Comparison of ENCODE assay signal across 9 cellular contexts in genomic region chr12:53299101-53299453, GRCh38. TPM values are rescaled to one million over a fixed set of nuclear protein-coding genes. Genes with fewer than 3 reads are reported as not detected.
DNase-seq lines count a peak whose midpoint lies in the region; ATAC-seq, FAIRE-seq and TF ChIP-seq lines count a peak whose summit lies in the region.
"Had no signal": no experiment of that assay in that cellular context is flagged by ENCODE, and none has a peak within 500 bp of the region (broad histone marks: within the 10 kb centered on the region; RNA-seq: fewer than 3 reads in every experiment).

No MANE protein-coding gene starts in this region.

- CTCF ChIA-PET in WTC11 (lab: Charles Lee) = interaction anchor here (0.7 to 3.6 kb wide), 18 partner anchors 10 to 250 kb away, joined by 3 to 66 read pairs (median 4); partner anchors contain the start of genes AAAS, CSAD and ZNF740

- POLR2A ChIA-PET in WTC11 (lab: Charles Lee) = interaction anchor here (0.5 to 2.5 kb wide), 3 partner anchors 22 to 180 kb away, joined by 3 to 8 read pairs (median 4); partner anchors contain the start of genes AAAS and ESPL1

- 0 out of 2 replicates have a peak, but pooled peaks have one; percentile 0 for ATAC-seq in WTC11
- no peak for ATAC-seq in HG02588 (IDR thresholded peaks at IDR 0.05; ENCODE audit: unreplicated experiment)
- no peak for ATAC-seq in HG02763 (IDR thresholded peaks at IDR 0.05; ENCODE audit: unreplicated experiment)

- H3K4me1 Mint-ChIP-seq in WTC11 (peaks cover 28% of the 10 kb centered on the region), nephron progenitor cell (peaks cover 69% of the 10 kb centered on the region)

- peaks cover 6% of the 10 kb centered on the region for H3K36me3 ChIP-seq in ACC112 (ENCODE audit: insufficient read depth, low read length)

- H3K4me1 ChIP-seq in ACC112 (ENCODE audit: control insufficient read depth, insufficient read depth, low read length, unreplicated experiment) = peaks cover 59% of the 10 kb centered on the region

- peak overlapping the region; percentile 91 for H3K4me3 ChIP-seq in ACC112 (ENCODE audit: low read depth, low read length)

- DNase-seq in HTR-8/SVneo (ENCODE audit: insufficient read length, low spot score) = peak; percentile 48
- DNase-seq in WTC11 (ENCODE audit: low spot score) = no peak
- no peak for DNase-seq in epithelial cell of prostate (ENCODE audit: low read depth, low spot score)
- DNase-seq in nephron progenitor cell = no peak
- no peak for DNase-seq in ureter (ENCODE audit: low spot score)

- H3K27me3 Mint-ChIP-seq in WTC11 (ENCODE audit: low read depth) (no peaks in the 10 kb centered on the region), nephron progenitor cell (ENCODE audit: low read depth, poor library complexity) (peaks cover 3% of the 10 kb centered on the region)

- peaks cover 32% of the 10 kb centered on the region for H3K36me3 Mint-ChIP-seq in WTC11
- peaks cover 23% of the 10 kb centered on the region for H3K36me3 Mint-ChIP-seq in nephron progenitor cell (ENCODE audit: low read depth)

- no peaks in the 10 kb centered on the region for H3K9me3 Mint-ChIP-seq in WTC11
- H3K9me3 Mint-ChIP-seq in nephron progenitor cell = no peaks in the 10 kb centered on the region

- FAIRE-seq in HTR-8/SVneo (lab: Jason Lieb, UNC) = no peak

- H3K27me3 ChIP-seq in ACC112 (ENCODE audit: insufficient read depth, low read length) = no peaks in the 10 kb centered on the region

- no peak for TF ChIP-seq CTCF in WTC11 (IDR thresholded peaks at IDR 0.05)
- no peak for TF ChIP-seq CTCF in nephron progenitor cell (IDR thresholded peaks at IDR 0.05)

- H3K27ac ChIP-seq in ACC112 (ENCODE audit: low read depth, low read length) (peak overlapping the region; percentile 100), epithelial cell of prostate (peak overlapping the region; percentile 68)

- H3K27ac Mint-ChIP-seq in WTC11 (peak overlapping the region; percentile 82), nephron progenitor cell (peak overlapping the region; percentile 97)

- peaks cover 58% of the 10 kb centered on the region for H3K79me2 ChIP-seq in ACC112 (ENCODE audit: control insufficient read depth, insufficient read depth, low read length, unreplicated experiment)

- no peak overlapping the region for H2AFZ ChIP-seq in ACC112 (ENCODE audit: low read length, unreplicated experiment)

- H3K4me3 Mint-ChIP-seq in WTC11 (peak overlapping the region; percentile 87), nephron progenitor cell (peak overlapping the region; percentile 90)

TF ChIP-seq in WTC11, 78 proteins besides CTCF, POLR2A, EP300 and RAD21:
- no peak for TF ChIP-seq SMAD4 (CRISPR knock-in tag; IDR thresholded peaks at IDR 0.05)
- TF ChIP-seq ZMAT4 (CRISPR knock-in tag; IDR thresholded peaks at IDR 0.05) = no peak
- TF ChIP-seq ZNF396 (CRISPR knock-in tag; IDR thresholded peaks at IDR 0.05; ENCODE audit: borderline replicate concordance) = no peak
- TF ChIP-seq RORB (CRISPR knock-in tag; IDR thresholded peaks at IDR 0.05) = no peak
- TF ChIP-seq NR2C2 (CRISPR knock-in tag; IDR thresholded peaks at IDR 0.05) = no peak
- TF ChIP-seq AR (CRISPR knock-in tag; IDR thresholded peaks at IDR 0.05) = no peak
- TF ChIP-seq GTF2I (CRISPR knock-in tag; conservative IDR thresholded peaks at IDR 0.05) = no peak
- no peak for TF ChIP-seq CREM (CRISPR knock-in tag; IDR thresholded peaks at IDR 0.05)
- TF ChIP-seq MXD4 (CRISPR knock-in tag; IDR thresholded peaks at IDR 0.05; ENCODE audit: borderline replicate concordance) = no peak
- TF ChIP-seq NFYB (CRISPR knock-in tag; conservative IDR thresholded peaks at IDR 0.05; ENCODE audit: low read depth) = no peak
- no peak for TF ChIP-seq ZNF138 (CRISPR knock-in tag; conservative IDR thresholded peaks at IDR 0.05)
- TF ChIP-seq ZNF317 (CRISPR knock-in tag; IDR thresholded peaks at IDR 0.05; ENCODE audit: borderline replicate concordance, low read depth) = no peak
- TF ChIP-seq GRHL2 (CRISPR knock-in tag; IDR thresholded peaks at IDR 0.05; ENCODE audit: insufficient replicate concordance, severe bottlenecking) = no peak
- TF ChIP-seq, protein P1, sequence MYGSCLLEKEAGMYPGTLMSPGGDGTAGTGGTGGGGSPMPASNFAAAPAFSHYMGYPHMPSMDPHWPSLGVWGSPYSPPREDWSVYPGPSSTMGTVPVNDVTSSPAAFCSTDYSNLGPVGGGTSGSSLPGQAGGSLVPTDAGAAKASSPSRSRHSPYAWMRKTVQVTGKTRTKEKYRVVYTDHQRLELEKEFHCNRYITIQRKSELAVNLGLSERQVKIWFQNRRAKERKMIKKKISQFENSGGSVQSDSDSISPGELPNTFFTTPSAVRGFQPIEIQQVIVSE (CRISPR knock-in tag; IDR thresholded peaks at IDR 0.05; ENCODE audit: borderline replicate concordance) = no peak
- no peak for TF ChIP-seq ZNF219 (CRISPR knock-in tag; IDR thresholded peaks at IDR 0.05; ENCODE audit: borderline replicate concordance)
- TF ChIP-seq, protein P2, sequence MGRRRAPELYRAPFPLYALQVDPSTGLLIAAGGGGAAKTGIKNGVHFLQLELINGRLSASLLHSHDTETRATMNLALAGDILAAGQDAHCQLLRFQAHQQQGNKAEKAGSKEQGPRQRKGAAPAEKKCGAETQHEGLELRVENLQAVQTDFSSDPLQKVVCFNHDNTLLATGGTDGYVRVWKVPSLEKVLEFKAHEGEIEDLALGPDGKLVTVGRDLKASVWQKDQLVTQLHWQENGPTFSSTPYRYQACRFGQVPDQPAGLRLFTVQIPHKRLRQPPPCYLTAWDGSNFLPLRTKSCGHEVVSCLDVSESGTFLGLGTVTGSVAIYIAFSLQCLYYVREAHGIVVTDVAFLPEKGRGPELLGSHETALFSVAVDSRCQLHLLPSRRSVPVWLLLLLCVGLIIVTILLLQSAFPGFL (CRISPR knock-in tag; IDR thresholded peaks at IDR 0.05; ENCODE audit: borderline replicate concordance) = no peak
- TF ChIP-seq, protein P3, sequence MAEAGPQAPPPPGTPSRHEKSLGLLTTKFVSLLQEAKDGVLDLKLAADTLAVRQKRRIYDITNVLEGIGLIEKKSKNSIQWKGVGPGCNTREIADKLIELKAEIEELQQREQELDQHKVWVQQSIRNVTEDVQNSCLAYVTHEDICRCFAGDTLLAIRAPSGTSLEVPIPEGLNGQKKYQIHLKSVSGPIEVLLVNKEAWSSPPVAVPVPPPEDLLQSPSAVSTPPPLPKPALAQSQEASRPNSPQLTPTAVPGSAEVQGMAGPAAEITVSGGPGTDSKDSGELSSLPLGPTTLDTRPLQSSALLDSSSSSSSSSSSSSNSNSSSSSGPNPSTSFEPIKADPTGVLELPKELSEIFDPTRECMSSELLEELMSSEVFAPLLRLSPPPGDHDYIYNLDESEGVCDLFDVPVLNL (CRISPR knock-in tag; IDR thresholded peaks at IDR 0.05; ENCODE audit: borderline replicate concordance, low read depth) = no peak
- TF ChIP-seq, protein P4, sequence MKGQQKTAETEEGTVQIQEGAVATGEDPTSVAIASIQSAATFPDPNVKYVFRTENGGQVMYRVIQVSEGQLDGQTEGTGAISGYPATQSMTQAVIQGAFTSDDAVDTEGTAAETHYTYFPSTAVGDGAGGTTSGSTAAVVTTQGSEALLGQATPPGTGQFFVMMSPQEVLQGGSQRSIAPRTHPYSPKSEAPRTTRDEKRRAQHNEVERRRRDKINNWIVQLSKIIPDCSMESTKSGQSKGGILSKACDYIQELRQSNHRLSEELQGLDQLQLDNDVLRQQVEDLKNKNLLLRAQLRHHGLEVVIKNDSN (CRISPR knock-in tag; IDR thresholded peaks at IDR 0.05) = no peak
- TF ChIP-seq ZNF232 (CRISPR knock-in tag; IDR thresholded peaks at IDR 0.05) = no peak
TF ChIP-seq in WTC11: peak in this region for 0.

RNA-seq across cellular contexts. Expression of gene MYG1, which starts 0.4 kb away (rescaled TPM):
- total RNA-seq in WTC11 (2021) (84.7 to 93.1 TPM (median 92.8 TPM) in 3 replicates), ureter (50.0 TPM)

RNA-seq across cellular contexts. Expression of gene PFDN5, which starts 3.7 kb away (rescaled TPM):
- total RNA-seq in WTC11 (2021) (263 to 286 TPM (median 270 TPM) in 3 replicates), ureter (468 TPM)

RNA-seq across cellular contexts. Expression of gene AAAS, which starts 22.3 kb away (rescaled TPM):
- 95.8 to 104 TPM (median 98.9 TPM) in 3 replicates for total RNA-seq in WTC11 (2021)
- total RNA-seq in ureter = 44.1 TPM

RNA-seq across cellular contexts. Expression of gene ESPL1, which starts 31.0 kb away (rescaled TPM):
- total RNA-seq in WTC11 (2021) (41.5 to 61.4 TPM (median 48.5 TPM) in 3 replicates), ureter (2.3 TPM)

RNA-seq across cellular contexts. Expression of gene SP7, which starts 37.1 kb away (rescaled TPM):
- total RNA-seq in WTC11 (2021) = 0.09 TPM in 1 of 3 replicates, not detected in the others
- total RNA-seq in ureter = not detected
- total RNA-seq: pulmonary artery endothelial cell had no signal
